ENCODE assay signal across 10 cellular contexts in genomic region chr12:108831309-108831991, GRCh38. TPM values are rescaled to one million over a fixed set of nuclear protein-coding genes. Genes with fewer than 3 reads are reported as not detected.
DNase-seq lines count a peak whose midpoint lies in the region; ATAC-seq and TF ChIP-seq lines count a peak whose summit lies in the region.
"Had no signal": no experiment of that assay in that cellular context is flagged by ENCODE, and none has a peak within 500 bp of the region (broad histone marks: within the 10 kb centered on the region; RNA-seq: fewer than 3 reads in every experiment).

No MANE protein-coding gene starts in this region.

- H3K4me3 ChIP-seq in GM12864 (ENCODE audit: low read depth, low read length) (no peak overlapping the region), mesenchymal stem cell (ENCODE audit: insufficient read depth in 1 of 2, low read depth in 1 of 2, low read length in 2 of 2) (no peak overlapping the region), ovary (no peak overlapping the region), GM23338 (no peak overlapping the region)
- H3K4me3 ChIP-seq: SK-N-MC had no signal

- H2AFZ ChIP-seq in mesenchymal stem cell (ENCODE audit: low read depth, low read length) (no peak overlapping the region), GM23338 (no peak overlapping the region)

- H3K27me3 Mint-ChIP-seq in GM23338 (ENCODE audit: insufficient read depth, low read depth, poor library complexity): no peaks in the 10 kb centered on the region

- no peak overlapping the region for H3K4me3 Mint-ChIP-seq in GM23338

- ATAC-seq in HG03432 (IDR thresholded peaks at IDR 0.05; ENCODE audit: unreplicated experiment) (peak; percentile 82), GM23338 (no peak)

- H3K27ac ChIP-seq in mesenchymal stem cell (ENCODE audit: low read length, poor library complexity, severe bottlenecking) (peak overlapping the region; percentile 100), ovary (no peak overlapping the region), GM23338 (ENCODE audit: low read depth) (no peak overlapping the region)
- H3K27ac ChIP-seq: SK-N-MC had no signal

- TF ChIP-seq CTCF in GM12864 (IDR thresholded peaks at IDR 0.05; ENCODE audit: low read depth, low read length, missing control alignments) (no peak), GM20000 (IDR thresholded peaks at IDR 0.05; ENCODE audit: extremely low read depth, missing control alignments) (no peak), ovary (IDR thresholded peaks at IDR 0.05) (no peak), GM23338 (conservative IDR thresholded peaks at IDR 0.05; ENCODE audit: low read depth in 2 of 2) (no peak)

- peaks cover 41% of the 10 kb centered on the region for H3K4me1 ChIP-seq in mesenchymal stem cell (ENCODE audit: control insufficient read depth, insufficient read depth, low read depth, low read length)
- H3K4me1 ChIP-seq in ovary (ENCODE audit: insufficient read depth): peaks cover 12% of the 10 kb centered on the region
- H3K4me1 ChIP-seq in GM23338 (ENCODE audit: insufficient read depth): peaks cover 18% of the 10 kb centered on the region; the same call in 1 of the 2 replicates

- H3K27me3 ChIP-seq in mesenchymal stem cell (ENCODE audit: control insufficient read depth in 1 of 2, insufficient read depth in 1 of 2, low read length in 2 of 2) (no peaks in the 10 kb centered on the region), ovary (no peaks in the 10 kb centered on the region), GM23338 (ENCODE audit: insufficient read depth) (no peaks in the 10 kb centered on the region)

- H2BK5ac ChIP-seq in mesenchymal stem cell (ENCODE audit: low read depth, low read length, poor library complexity, severe bottlenecking): peak overlapping the region; percentile 34

- H2BK15ac ChIP-seq in mesenchymal stem cell (ENCODE audit: low read depth, poor library complexity, severe bottlenecking): no peak overlapping the region

- 92% methylated on average over 10 of the region's 11 CpGs for whole genome bisulfite sequencing in mesenchymal stem cell
- 93 to 95% (median 94%) methylated on average over 11 of the region's 11 CpGs for WGBS in ovary, 3 donors

- peak overlapping the region; percentile 4 to 55 for H3K4ac ChIP-seq in mesenchymal stem cell (ENCODE audit: low read depth in 1 of 2, low read length in 2 of 2)

- H3K4me1 Mint-ChIP-seq in GM23338: peaks cover 16% of the 10 kb centered on the region

- H3K14ac ChIP-seq in mesenchymal stem cell (ENCODE audit: low read length in 2 of 2): no peak overlapping the region

- peak overlapping the region; percentile 59 for H2AK5ac ChIP-seq in mesenchymal stem cell (ENCODE audit: low read length, severe bottlenecking)

- H3K9ac ChIP-seq in mesenchymal stem cell (ENCODE audit: low read length): peak overlapping the region; percentile 12

- intact Hi-C loops in ovary (cut with DNase I): no loop called here

- H3K9me2 ChIP-seq in GM23338 (ENCODE audit: insufficient read depth): no peaks in the 10 kb centered on the region

- no peak for TF ChIP-seq EP300 in ovary (IDR thresholded peaks at IDR 0.05)

- H3K9me3 ChIP-seq in mesenchymal stem cell (ENCODE audit: control insufficient read depth, low read length) (no peaks in the 10 kb centered on the region), ovary (no peaks in the 10 kb centered on the region)

- no peaks in the 10 kb centered on the region; the same call in 1 of the 2 replicates for H4K20me1 ChIP-seq in GM23338 (replicated peaks; ENCODE audit: insufficient read depth)

- H4K91ac ChIP-seq in mesenchymal stem cell (ENCODE audit: low read length): peak overlapping the region; percentile 48

- H3K79me1 ChIP-seq in mesenchymal stem cell (replicated peaks; ENCODE audit: low read length, poor library complexity, severe bottlenecking): peaks cover 5% of the 10 kb centered on the region

- no peak overlapping the region for H3K23ac ChIP-seq in mesenchymal stem cell (ENCODE audit: low read length in 2 of 2)

- no peaks in the 10 kb centered on the region for H3F3A ChIP-seq in GM23338 (replicated peaks; ENCODE audit: low read depth)

- H3K18ac ChIP-seq in mesenchymal stem cell (ENCODE audit: low read depth in 1 of 2, low read length in 2 of 2): peak overlapping the region; percentile 37 to 67

- TF ChIP-seq POLR2A in ovary (IDR thresholded peaks at IDR 0.05): no peak

- H3K9me3 Mint-ChIP-seq in GM23338: no peaks in the 10 kb centered on the region

- H4K8ac ChIP-seq in mesenchymal stem cell (ENCODE audit: low read length): peak overlapping the region; percentile 54

- H3K36me3 ChIP-seq in mesenchymal stem cell (ENCODE audit: control insufficient read depth in 1 of 2, insufficient read depth in 2 of 2, low read depth in 1 of 2, low read length in 2 of 2): peaks cover 31 to 67% of the 10 kb centered on the region in 2 experiments
- no peaks in the 10 kb centered on the region for H3K36me3 ChIP-seq in ovary
- no peaks in the 10 kb centered on the region; the same call in 1 of the 2 replicates for H3K36me3 ChIP-seq in GM23338 (ENCODE audit: insufficient read depth)

- H3K79me2 ChIP-seq in GM23338 (replicated peaks; ENCODE audit: insufficient read depth): peaks cover 3% of the 10 kb centered on the region; the same call in 1 of the 2 replicates

- H3K36me3 Mint-ChIP-seq in GM23338 (ENCODE audit: low read depth): peaks cover 2% of the 10 kb centered on the region; the same call in 2 of the 3 replicates

- DNase-seq in GM12864 (ENCODE audit: low read depth): peak; percentile 59
- peak; percentile 54 for DNase-seq in GM20000 (ENCODE audit: low spot score)
- no peak for DNase-seq in mesenchymal stem cell
- DNase-seq in globus pallidus (ENCODE audit: low spot score): no peak
- no peak for DNase-seq in ovary
- DNase-seq in inferior parietal cortex (ENCODE audit: extremely low spot score): no peak
- DNase-seq in GM23338 (ENCODE audit: low spot score): no peak

- H3K27ac Mint-ChIP-seq in GM23338: no peak overlapping the region

- H3K4me2 ChIP-seq in mesenchymal stem cell (ENCODE audit: low read length, poor library complexity, severe bottlenecking) (no peak overlapping the region), GM23338 (no peak overlapping the region)

- peak overlapping the region; percentile 15 to 66 for H2BK12ac ChIP-seq in mesenchymal stem cell (ENCODE audit: low read length in 2 of 2)

- no peak overlapping the region for H2BK120ac ChIP-seq in mesenchymal stem cell (ENCODE audit: low read depth, low read length)

RNA-seq across cellular contexts. Expression of gene SSH1, which starts 25.9 kb away (rescaled TPM):
- polyA plus RNA-seq in mesenchymal stem cell (2013, experiment 1 of 2): 42.7 TPM
- 38.8 TPM for polyA plus RNA-seq in mesenchymal stem cell (2013, experiment 2 of 2)
- total RNA-seq in ovary: 10 to 100 TPM in 6 of 7 donors, 1 to 10 TPM in 1; 8.0 to 38.3 (median 35.1) TPM
- polyA plus RNA-seq in ovary: 10 to 100 TPM in 1 of 2 donors, 1 to 10 TPM in 1; 7.3 to 15.4 TPM
- total RNA-seq in GM23338 (2014; rRNA removed; shearing (Covaris generic)): 10.8 and 11.8 TPM in 2 replicates
- 3.4 and 3.6 TPM in 2 replicates for polyA plus RNA-seq in GM23338 (2016; fragmentation: Nextera tagmentation; extraction: Ambion mirVana)

RNA-seq across cellular contexts. Expression of gene DAO, which starts 48.4 kb away (rescaled TPM):
- not detected for polyA plus RNA-seq in mesenchymal stem cell (2013, experiment 1 of 2)
- not detected for polyA plus RNA-seq in mesenchymal stem cell (2013, experiment 2 of 2)
- total RNA-seq in ovary: not detected
- polyA plus RNA-seq in ovary: not detected
- not detected in 2 replicates for total RNA-seq in GM23338 (2014; rRNA removed; shearing (Covaris generic))
- polyA plus RNA-seq in GM23338 (2016; fragmentation: Nextera tagmentation; extraction: Ambion mirVana): not detected in 2 replicates
- total RNA-seq: HT1080 had no signal

Comparison
In these comparisons a context has a peak if more than half of its experiments do, and no peak if none do; other contexts are left out.
1. DNase-seq: peak in GM12864 (single experiment) and GM20000 (single experiment); none in mesenchymal stem cell (single experiment), globus pallidus (single experiment), ovary (0 of 5), inferior parietal cortex (single experiment) and GM23338 (single experiment).